6 cellular contexts compared by ENCODE assay signal in genomic region chr4:9704126-9704525, GRCh38.
DNase-seq lines count a peak whose midpoint lies in the region; ATAC-seq, FAIRE-seq and TF ChIP-seq lines count a peak whose summit lies in the region.
"Not testable (repeated sequence)": the region's sequence is repeated elsewhere in the genome, so short reads cannot be mapped to it uniquely, and the experiment has no call there.

No MANE protein-coding gene starts in this region.

- not testable (repeated sequence) for H3K4me3 Mint-ChIP-seq in T-helper 17 cell; activated T-helper 17 cell treated with anti-CD3 and anti-CD28 coated beads, Interleukin-2, amount 50 U/mL, for 72 hours; progenitor cell of endocrine pancreas (ENCODE audit: low read depth)

- FAIRE-seq in K562 (lab: Jason Lieb, UNC), result not testable (repeated sequence)

- not testable (repeated sequence) for H3K27me3 Mint-ChIP-seq in T-helper 17 cell; activated T-helper 17 cell treated with anti-CD3 and anti-CD28 coated beads, Interleukin-2, amount 50 U/mL, for 72 hours; progenitor cell of endocrine pancreas

- not testable (repeated sequence) for H3K9me1 ChIP-seq in K562 (ENCODE audit: control insufficient read depth, insufficient read depth, low read length)

- H3K4me1 ChIP-seq in BLaER1 treated with 17β-estradiol and CSF1 and Interleukin-3, amounts not matched to agents 10 nM and 100 nM, result peaks cover 0 to 64% (median 36%) of the 10 kb centered on the region in 10 experiments; a peak in 16 of 20 replicates
- H3K4me1 ChIP-seq in K562 (replicated peaks in 1 of 2; ENCODE audit: control insufficient read depth in 2 of 2, insufficient read depth in 2 of 2, low read length in 2 of 2), result not testable (repeated sequence)

- not testable (repeated sequence) for BruUV-seq in K562 (replicated peaks; lab: Mats Ljungman, UMichigan)

- H2AFZ ChIP-seq in K562 (ENCODE audit: low read depth, low read length), result not testable (repeated sequence)

- not testable (repeated sequence) for H3K9ac ChIP-seq in BLaER1 treated with 17β-estradiol and CSF1 and Interleukin-3, amounts not matched to agents 10 nM and 100 nM; K562 (ENCODE audit: insufficient read depth in 1 of 2, low read depth in 2 of 2, low read length in 2 of 2)

- peak overlapping the region in 8 of 11 experiments; percentile 15 to 68 (median 60); a peak in 11 of 22 replicates for H3K4me2 ChIP-seq in BLaER1 treated with 17β-estradiol and CSF1 and Interleukin-3, amounts not matched to agents 10 nM and 100 nM
- not testable (repeated sequence) for H3K4me2 ChIP-seq in K562 (ENCODE audit: insufficient read depth, low read length)

- not testable (repeated sequence) for H3K36me3 Mint-ChIP-seq in T-helper 17 cell (ENCODE audit: low read depth); activated T-helper 17 cell treated with anti-CD3 and anti-CD28 coated beads, Interleukin-2, amount 50 U/mL, for 72 hours (ENCODE audit: low read depth); progenitor cell of endocrine pancreas (ENCODE audit: insufficient read depth)

- TF ChIP-seq EP300 in K562 (IDR thresholded peaks at IDR 0.05; ENCODE audit: low read length), result not testable (repeated sequence)

- in situ Hi-C loops in K562 (cut with MboI), result loop anchor here (5.0 kb wide), 1 partner anchor 313 kb away; no protein-coding TSS in a partner anchor

- TF ChIP-seq POLR2A in K562 (conservative IDR thresholded peaks at IDR 0.05), result not testable (repeated sequence)

- not testable (repeated sequence) for TF ChIP-seq CTCF in K562 (IDR thresholded peaks at IDR 0.05 in 2 of 3, conservative IDR thresholded peaks at IDR 0.05 in 1 of 3; ENCODE audit: insufficient read depth in 2 of 3, low read depth in 1 of 3, low read length in 3 of 3); progenitor cell of endocrine pancreas (IDR thresholded peaks at IDR 0.05; ENCODE audit: unreplicated experiment)

- not testable (repeated sequence) for H3K79me2 ChIP-seq in K562 (ENCODE audit: control insufficient read depth, insufficient read depth, low read length)

- H3K9me3 ChIP-seq in BLaER1 treated with 17β-estradiol and CSF1 and Interleukin-3, amounts not matched to agents 10 nM and 100 nM (replicated peaks in 1 of 11); T-helper 17 cell (ENCODE audit: control insufficient read depth, low read length, poor library complexity, severe bottlenecking); K562 (replicated peaks; ENCODE audit: control insufficient read depth, insufficient read depth, low read depth, low read length): not testable (repeated sequence)

- not testable (repeated sequence) for H3K36me3 ChIP-seq in BLaER1 treated with 17β-estradiol and CSF1 and Interleukin-3, amounts not matched to agents 10 nM and 100 nM; K562 (ENCODE audit: control insufficient read depth, insufficient read depth, low read length)

- H3K4me1 Mint-ChIP-seq in T-helper 17 cell, result peaks cover 13% of the 10 kb centered on the region
- not testable (repeated sequence) for H3K4me1 Mint-ChIP-seq in activated T-helper 17 cell treated with anti-CD3 and anti-CD28 coated beads, Interleukin-2, amount 50 U/mL, for 72 hours; progenitor cell of endocrine pancreas (ENCODE audit: low read depth)

- not testable (repeated sequence) for H4K20me1 ChIP-seq in BLaER1 treated with 17β-estradiol and CSF1 and Interleukin-3, amounts not matched to agents 10 nM and 100 nM; K562 (replicated peaks; ENCODE audit: control insufficient read depth, insufficient read depth, low read length)

- not testable (repeated sequence) for H3K4me3 ChIP-seq in BLaER1 treated with 17β-estradiol and CSF1 and Interleukin-3, amounts not matched to agents 10 nM and 100 nM; Jurkat, Clone E6-1 (ENCODE audit: low read length); K562

- TF ChIP-seq RAD21 in K562 (CRISPR knock-in tag; conservative IDR thresholded peaks at IDR 0.05 in 1 of 2, IDR thresholded peaks at IDR 0.05 in 1 of 2), result not testable (repeated sequence)

- CTCF ChIA-PET in K562 (lab: Yijun Ruan, JAX; ENCODE audit: low intra/inter-chr PET ratio), result not testable (repeated sequence)

- not testable (repeated sequence) for ATAC-seq in T-helper 17 cell; activated T-helper 17 cell treated with anti-CD3 and anti-CD28 coated beads, Interleukin-2, amount 50 U/mL, for 72 hours (replicated peaks); K562

- H3K9me3 Mint-ChIP-seq in activated T-helper 17 cell treated with anti-CD3 and anti-CD28 coated beads, Interleukin-2, amount 50 U/mL, for 72 hours; progenitor cell of endocrine pancreas (ENCODE audit: low read depth): not testable (repeated sequence)

- DNase-seq in Jurkat, Clone E6-1 (ENCODE audit: low read depth, low spot score), result peak; percentile 57
- DNase-seq in T-helper 17 cell; K562 (ENCODE audit: extremely low read depth in 1 of 4, low spot score in 3 of 4); progenitor cell of endocrine pancreas (ENCODE audit: low spot score, unreplicated experiment): not testable (repeated sequence)

- H3K27me3 ChIP-seq in BLaER1 treated with 17β-estradiol and CSF1 and Interleukin-3, amounts not matched to agents 10 nM and 100 nM, result not testable (repeated sequence)
- H3K27me3 ChIP-seq in K562 (ENCODE audit: control insufficient read depth in 2 of 2, insufficient read depth in 2 of 2, low read length in 2 of 2), result peaks cover 0 to 11% of the 10 kb centered on the region in 2 experiments; a peak in 3 of 5 replicates

- intact Hi-C loops in K562 (cut with micrococcal nuclease), result loop anchor here (2.0 to 10.0 kb wide), 4 partner anchors 61 to 309 kb away; no protein-coding TSS in a partner anchor

- 2% methylated on average over 4 of the region's 6 CpGs for WGBS in K562 (ENCODE audit: insufficient coverage, low coverage, missing lambda C conversion rate)

- H3K27ac Mint-ChIP-seq in T-helper 17 cell (peak overlapping the region; percentile 41), progenitor cell of endocrine pancreas (peak overlapping the region; percentile 47)
- peak overlapping the region; percentile 41 for H3K27ac Mint-ChIP-seq in activated T-helper 17 cell treated with anti-CD3 and anti-CD28 coated beads, Interleukin-2, amount 50 U/mL, for 72 hours

- not testable (repeated sequence) for H3K27ac ChIP-seq in BLaER1 treated with 17β-estradiol and CSF1 and Interleukin-3, amounts not matched to agents 10 nM and 100 nM; K562 (ENCODE audit: extremely low read depth, low read depth, low read length)

- POLR2A ChIA-PET in K562 (lab: Yijun Ruan, JAX), result interaction anchor here (1.3 kb wide), 1 partner anchor 413 kb away, joined by 4 read pairs; no protein-coding TSS in a partner anchor
